ENCODE assay signal across 12 cellular contexts in the genomic region with DNA sequence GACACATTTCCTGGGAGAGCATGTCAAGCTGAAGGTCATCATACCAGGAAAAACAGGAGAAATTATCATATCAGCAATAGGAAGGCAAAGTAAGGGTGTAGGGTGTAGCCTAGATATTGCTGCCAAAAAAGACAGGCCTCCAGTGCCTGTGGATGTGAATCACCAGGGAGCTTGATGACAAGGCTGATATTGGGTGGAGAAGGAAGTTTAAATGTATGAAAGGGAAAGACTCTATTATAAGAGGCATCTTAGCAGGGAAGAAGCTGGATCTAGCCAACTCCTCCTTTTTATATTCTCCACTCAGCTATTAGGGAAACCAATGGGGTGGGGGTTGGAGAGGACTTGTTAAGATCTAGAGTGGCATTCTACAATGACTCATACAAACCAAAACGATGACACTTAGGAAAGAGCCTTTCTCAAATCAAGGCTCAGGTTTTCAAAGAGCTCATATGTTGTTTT. TPM values are rescaled to one million over a fixed set of nuclear protein-coding genes. Genes with fewer than 3 reads are reported as not detected.
DNase-seq lines count a peak whose midpoint lies in the region; ATAC-seq and TF ChIP-seq lines count a peak whose summit lies in the region.
"Had no signal": no experiment of that assay in that cellular context is flagged by ENCODE, and none has a peak within 500 bp of the region (broad histone marks: within the 10 kb centered on the region; RNA-seq: fewer than 3 reads in every experiment).

No MANE protein-coding gene starts in this region.

- no peaks in the 10 kb centered on the region for H3K9me3 Mint-ChIP-seq in activated CD4-positive, alpha-beta T cell treated with anti-CD3 and anti-CD28 coated beads for 36 hours (ENCODE audit: low read depth)
- H3K9me3 Mint-ChIP-seq: memory B cell had no signal

- H3K4me3 ChIP-seq in skin epidermis = no peak overlapping the region
- H3K4me3 ChIP-seq: uterus had no signal

- ATAC-seq in activated CD4-positive, alpha-beta T cell treated with anti-CD3 and anti-CD28 coated beads for 36 hours = peak; percentile 88
- ATAC-seq in GM18505 (IDR thresholded peaks at IDR 0.05; ENCODE audit: unreplicated experiment) = no peak

- peaks cover 7% of the 10 kb centered on the region for H3K4me1 Mint-ChIP-seq in activated CD4-positive, alpha-beta T cell treated with anti-CD3 and anti-CD28 coated beads for 36 hours
- H3K4me1 Mint-ChIP-seq: memory B cell had no signal

- TF ChIP-seq POLR2A in GM18505 (IDR thresholded peaks at IDR 0.05; ENCODE audit: borderline replicate concordance, extremely low read depth, insufficient read depth, insufficient read length) = no peak

- H3K36me3 Mint-ChIP-seq in activated CD4-positive, alpha-beta T cell treated with anti-CD3 and anti-CD28 coated beads for 36 hours (ENCODE audit: low read depth) = no peaks in the 10 kb centered on the region
- H3K36me3 Mint-ChIP-seq: CD14-positive monocyte, memory B cell had no signal

- peak overlapping the region; percentile 62 for H3K27ac ChIP-seq in epithelial cell of prostate
- peak overlapping the region in 13 of 21 experiments; percentile 8 to 75 (median 45) for H3K27ac ChIP-seq in skin epidermis
- H3K27ac ChIP-seq: uterus had no signal

- DNase-seq in activated CD4-positive, alpha-beta T cell treated with anti-CD3 and anti-CD28 coated beads for 36 hours = peak; percentile 9
- DNase-seq in activated CD4-positive, alpha-beta T cell treated with anti-CD3 and anti-CD28 coated beads for 48 hours = no peak
- peak; percentile 22 for DNase-seq in OCI-M1 (lab: John Stamatoyannopoulos, UW)
- DNase-seq in epithelial cell of prostate (ENCODE audit: low read depth, low spot score) = peak; percentile 83
- no peak for DNase-seq in T-helper 9 cell
- DNase-seq in NCI-H187 (lab: John Stamatoyannopoulos, UW) = no peak
- DNase-seq: SHP77 treated with DMSO at 0.1 percent for 48 hours, uterus had no signal

- H3K27me3 Mint-ChIP-seq in activated CD4-positive, alpha-beta T cell treated with anti-CD3 and anti-CD28 coated beads for 36 hours = peaks cover 2% of the 10 kb centered on the region

- no peak overlapping the region for H3K27ac Mint-ChIP-seq in activated CD4-positive, alpha-beta T cell treated with anti-CD3 and anti-CD28 coated beads for 36 hours
- H3K27ac Mint-ChIP-seq: CD14-positive monocyte, memory B cell had no signal

- intact Hi-C loops in activated CD4-positive, alpha-beta T cell treated with anti-CD3 and anti-CD28 coated beads for 36 hours (cut with DNase I, micrococcal nuclease) = loop anchor here in 1 of 2 experiments (5.0 kb wide), 1 partner anchor 276 kb away; no protein-coding TSS in a partner anchor

- CTCF ChIA-PET in activated CD4-positive, alpha-beta T cell treated with anti-CD3 and anti-CD28 coated beads for 36 hours (lab: Charles Lee) = interaction anchor here (0.7 kb wide), 1 partner anchor 167 kb away, joined by 6 read pairs; no protein-coding TSS in a partner anchor

- no peak overlapping the region for H3K4me3 Mint-ChIP-seq in activated CD4-positive, alpha-beta T cell treated with anti-CD3 and anti-CD28 coated beads for 36 hours
- H3K4me3 Mint-ChIP-seq: CD14-positive monocyte, memory B cell had no signal

- POLR2A ChIA-PET in activated CD4-positive, alpha-beta T cell treated with anti-CD3 and anti-CD28 coated beads for 36 hours (lab: Charles Lee) = no interaction called here

RNA-seq across cellular contexts. Expression of gene TXNDC8, which starts 13.4 kb away (rescaled TPM):
- total RNA-seq in activated CD4-positive, alpha-beta T cell treated with anti-CD3 and anti-CD28 coated beads for 36 hours = not detected
- total RNA-seq: uterus had no signal

Comparison
In these comparisons a context has a peak if more than half of its experiments do, and no peak if none do; other contexts are left out.
1. DNase-seq: peak in activated CD4-positive, alpha-beta T cell treated with anti-CD3 and anti-CD28 coated beads for 36 hours (single experiment), OCI-M1 (single experiment) and epithelial cell of prostate (single experiment); none in activated CD4-positive, alpha-beta T cell treated with anti-CD3 and anti-CD28 coated beads for 48 hours (single experiment), T-helper 9 cell (single experiment) and NCI-H187 (0 of 2).